8 cellular contexts compared by ENCODE assay signal in genomic region chr1:97920275-97920831, GRCh38. TPM values are rescaled to one million over a fixed set of nuclear protein-coding genes. Genes with fewer than 3 reads are reported as not detected.
DNase-seq lines count a peak whose midpoint lies in the region; ATAC-seq and TF ChIP-seq lines count a peak whose summit lies in the region.

No MANE protein-coding gene starts in this region.

- H3K4me1 ChIP-seq in iPS-15b (ENCODE audit: control insufficient read depth, insufficient read depth, low read length): peaks cover 3% of the 10 kb centered on the region
- peaks cover 6 to 7% (median 6%) of the 10 kb centered on the region in 3 donors for H3K4me1 ChIP-seq in skeletal muscle tissue (ENCODE audit: control insufficient read depth in 3 of 3, insufficient read depth in 3 of 3, low read length in 3 of 3)

- TF ChIP-seq CTCF in AG09309 (IDR thresholded peaks at IDR 0.05; ENCODE audit: control insufficient read depth, insufficient read depth, low read depth, low read length, missing control alignments): no peak

- H3K4me3 ChIP-seq in AG09309 (ENCODE audit: control insufficient read depth, low read depth, low read length) (peak overlapping the region; percentile 99), iPS-15b (ENCODE audit: low read depth, low read length) (peak overlapping the region; percentile 88), skeletal muscle tissue (ENCODE audit: low read length in 3 of 3) (peak overlapping the region; percentile 90 to 93 (median 92))

- H3K27me3 ChIP-seq in iPS-15b (ENCODE audit: control insufficient read depth, insufficient read depth, low read length): peaks cover 34% of the 10 kb centered on the region
- H3K27me3 ChIP-seq in skeletal muscle tissue (ENCODE audit: control insufficient read depth in 3 of 3, insufficient read depth in 3 of 3, low read length in 3 of 3): no peaks in the 10 kb centered on the region

- H3K9ac ChIP-seq in iPS-15b (ENCODE audit: low read depth, low read length): no peak overlapping the region
- peak overlapping the region; percentile 81 to 93 (median 93) for H3K9ac ChIP-seq in skeletal muscle tissue (ENCODE audit: low read depth in 1 of 3, low read length in 3 of 3)

- no peak for DNase-seq in AG09309 (ENCODE audit: low read depth)
- DNase-seq in LoVo (ENCODE audit: low spot score): peak; percentile 17
- DNase-seq in activated naive CD8-positive, alpha-beta T cell treated with anti-CD3 and anti-CD28 coated beads, Interleukin-2, amount 50 U/mL, for 16 hours (ENCODE audit: low read depth, low spot score): peak; percentile 1
- DNase-seq in NCI-H1048 (lab: John Stamatoyannopoulos, UW): no peak

- ATAC-seq in GM19395 (IDR thresholded peaks at IDR 0.05; ENCODE audit: unreplicated experiment): peak; percentile 37
- ATAC-seq in HG03280 (IDR thresholded peaks at IDR 0.05; ENCODE audit: unreplicated experiment): no peak

- no peaks in the 10 kb centered on the region for H3K36me3 ChIP-seq in iPS-15b (ENCODE audit: control insufficient read depth, insufficient read depth, low read length)
- H3K36me3 ChIP-seq in skeletal muscle tissue (ENCODE audit: control insufficient read depth in 3 of 3, insufficient read depth in 3 of 3, low read length in 3 of 3): no peaks in the 10 kb centered on the region

- peak overlapping the region; percentile 94 for H3K27ac ChIP-seq in skeletal muscle tissue (ENCODE audit: low read depth, low read length)

- H3K9me3 ChIP-seq in iPS-15b (ENCODE audit: control insufficient read depth, insufficient read depth, low read length) (no peaks in the 10 kb centered on the region), skeletal muscle tissue (ENCODE audit: control insufficient read depth in 3 of 3, low read length in 3 of 3) (no peaks in the 10 kb centered on the region)

RNA-seq across cellular contexts. Expression of gene DPYD, which starts 0.5 kb away (rescaled TPM):
- 18.8 TPM for total RNA-seq in skeletal muscle tissue

Comparison
In these comparisons a context has a peak if more than half of its experiments do, and no peak if none do; other contexts are left out.
1. DNase-seq: peak in LoVo (single experiment) and activated naive CD8-positive, alpha-beta T cell treated with anti-CD3 and anti-CD28 coated beads, Interleukin-2, amount 50 U/mL, for 16 hours (single experiment); none in AG09309 (single experiment) and NCI-H1048 (single experiment).
2. Peak in every context shown above with its lines, with median percentiles within 50 percentile points of each other: H3K4me3 ChIP-seq.